Comparison of ENCODE assay signal across 18 cellular contexts in the genomic region with DNA sequence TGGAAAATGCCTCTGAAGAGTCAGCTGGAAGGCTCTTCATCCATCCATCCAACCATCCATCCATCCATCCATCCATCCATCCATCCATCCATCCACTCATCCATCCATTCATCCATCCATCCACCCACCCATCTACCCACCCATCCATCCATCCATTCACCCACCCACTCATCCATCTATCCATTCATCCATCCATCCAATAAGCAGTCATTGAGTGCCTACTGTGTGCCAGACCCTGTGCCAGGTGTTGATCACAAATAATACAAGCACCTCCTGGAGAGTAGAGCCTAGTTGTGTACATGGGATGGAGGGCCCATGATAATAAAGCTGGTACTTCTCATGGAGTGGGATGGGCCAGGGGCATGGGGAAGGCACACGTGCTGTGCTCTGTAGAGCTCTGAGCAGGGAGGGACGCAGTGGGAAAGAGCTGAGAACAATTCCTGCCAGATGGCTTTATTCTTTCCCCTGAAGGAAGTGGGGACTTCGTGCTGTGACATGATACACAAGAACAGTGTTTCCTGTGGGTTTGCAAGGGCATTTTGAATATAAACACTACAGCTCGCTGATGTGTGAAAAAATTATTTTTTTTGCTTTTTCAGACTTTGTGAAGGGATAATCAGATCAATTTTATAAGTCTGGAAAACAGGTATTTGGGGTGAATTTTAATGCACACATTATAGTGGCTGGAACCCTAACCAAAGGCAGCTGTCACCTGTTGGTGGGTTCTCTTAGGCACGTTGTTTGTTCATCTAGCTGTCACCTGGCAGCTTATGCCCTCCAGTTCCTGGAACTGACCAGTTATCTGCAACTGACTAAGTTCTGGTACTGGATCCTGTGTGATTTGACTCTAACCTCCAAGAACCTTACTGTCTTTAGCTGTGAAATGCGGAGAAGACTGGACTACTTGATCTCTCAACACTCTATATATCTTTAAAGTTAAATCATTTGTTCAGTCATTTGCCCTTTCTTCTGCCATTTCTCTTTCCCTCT.
DNase-seq lines count a peak whose midpoint lies in the region; ATAC-seq, FAIRE-seq and TF ChIP-seq lines count a peak whose summit lies in the region.
"Had no signal": no experiment of that assay in that cellular context is flagged by ENCODE, and none has a peak within 500 bp of the region (broad histone marks: within the 10 kb centered on the region; RNA-seq: fewer than 3 reads in every experiment).

No MANE protein-coding gene starts in this region.

- ATAC-seq in memory B cell (ENCODE audit: low read depth) (peak; percentile 41), body of pancreas (no peak)
- ATAC-seq: right cardiac atrium had no signal

- peak overlapping the region; percentile 68 for H3K4me3 Mint-ChIP-seq in memory B cell
- H3K4me3 Mint-ChIP-seq: neural progenitor cell had no signal

- H3K9ac ChIP-seq in smooth muscle cell (ENCODE audit: low read depth) = no peak overlapping the region
- H3K9ac ChIP-seq: neural progenitor cell had no signal

- H2AFZ ChIP-seq in smooth muscle cell (ENCODE audit: low read depth) = no peak overlapping the region
- H2AFZ ChIP-seq: neural progenitor cell had no signal

- H3K4me1 ChIP-seq in body of pancreas (no peaks in the 10 kb centered on the region), uterus (no peaks in the 10 kb centered on the region), smooth muscle cell (ENCODE audit: low read depth) (peaks cover 7% of the 10 kb centered on the region)
- H3K4me1 ChIP-seq: HAP-1, SJCRH30 had no signal

- TF ChIP-seq POLR2A in GM12891 (IDR thresholded peaks at IDR 0.05; ENCODE audit: low read depth, low read length) (no peak), body of pancreas (IDR thresholded peaks at IDR 0.05) (no peak), uterus (IDR thresholded peaks at IDR 0.05) (no peak)

- H3K9me3 ChIP-seq in body of pancreas (no peaks in the 10 kb centered on the region), uterus (no peaks in the 10 kb centered on the region), smooth muscle cell (replicated peaks; ENCODE audit: low read depth) (no peaks in the 10 kb centered on the region)
- H3K9me3 ChIP-seq: HAP-1, SJCRH30 had no signal

- intact Hi-C loops in body of pancreas (cut with DNase I) = no loop called here
- intact Hi-C loops in uterus (cut with DNase I; ENCODE audit: low total_unique reads) = no loop called here

- no peaks in the 10 kb centered on the region for H4K20me1 ChIP-seq in smooth muscle cell (ENCODE audit: low read depth)

- H3K79me2 ChIP-seq in smooth muscle cell (ENCODE audit: low read depth) = no peaks in the 10 kb centered on the region

- no peak for TF ChIP-seq CTCF in body of pancreas (IDR thresholded peaks at IDR 0.05)
- TF ChIP-seq CTCF in uterus (IDR thresholded peaks at IDR 0.05) = no peak
- TF ChIP-seq CTCF in smooth muscle cell (IDR thresholded peaks at IDR 0.05; ENCODE audit: borderline replicate concordance, insufficient read depth, poor library complexity, severe bottlenecking) = no peak

- no peak overlapping the region for H3K4me2 ChIP-seq in smooth muscle cell
- H3K4me2 ChIP-seq: neural progenitor cell had no signal

- H3K27ac ChIP-seq in body of pancreas (no peak overlapping the region), uterus (no peak overlapping the region), smooth muscle cell (ENCODE audit: low read depth) (no peak overlapping the region)
- H3K27ac ChIP-seq: neural progenitor cell, SJCRH30, VCaP had no signal

- peaks cover 43% of the 10 kb centered on the region for H3K36me3 Mint-ChIP-seq in memory B cell
- H3K36me3 Mint-ChIP-seq: neural progenitor cell had no signal

- no peaks in the 10 kb centered on the region for H3K27me3 ChIP-seq in body of pancreas
- no peaks in the 10 kb centered on the region for H3K27me3 ChIP-seq in uterus
- peaks cover 7% of the 10 kb centered on the region for H3K27me3 ChIP-seq in smooth muscle cell (ENCODE audit: low read depth)
- H3K27me3 ChIP-seq: neural progenitor cell, SJCRH30 had no signal

- no peaks in the 10 kb centered on the region for H3K9me3 Mint-ChIP-seq in memory B cell
- H3K9me3 Mint-ChIP-seq: neural progenitor cell had no signal

- H3K4me3 ChIP-seq in body of pancreas = no peak overlapping the region
- no peak overlapping the region for H3K4me3 ChIP-seq in uterus
- H3K4me3 ChIP-seq in smooth muscle cell = no peak overlapping the region
- H3K4me3 ChIP-seq: HAP-1, lung, neural progenitor cell, SJCRH30 had no signal

- H3K27ac Mint-ChIP-seq in memory B cell = peak overlapping the region; percentile 70
- H3K27ac Mint-ChIP-seq: neural progenitor cell had no signal

- no peaks in the 10 kb centered on the region for H3F3A ChIP-seq in smooth muscle cell (ENCODE audit: low read depth)

- no peaks in the 10 kb centered on the region for H3K36me3 ChIP-seq in body of pancreas (replicated peaks in 1 of 2; ENCODE audit: insufficient read depth in 1 of 2, low read depth in 2 of 2)
- no peaks in the 10 kb centered on the region for H3K36me3 ChIP-seq in uterus
- H3K36me3 ChIP-seq in smooth muscle cell (ENCODE audit: low read depth) = no peaks in the 10 kb centered on the region
- H3K36me3 ChIP-seq: HAP-1, neural progenitor cell, SJCRH30 had no signal

- DNase-seq in NCI-H748 (lab: John Stamatoyannopoulos, UW; ENCODE audit: unreplicated experiment) = peak; percentile 37
- DNase-seq in NCI-H748 treated with DMSO at 0.1 percent for 48 hours (lab: John Stamatoyannopoulos, UW) = no peak
- no peak for DNase-seq in GM12891 (ENCODE audit: insufficient read length, low spot score)
- DNase-seq in UCSD-AML1 (lab: John Stamatoyannopoulos, UW; ENCODE audit: unreplicated experiment) = peak; percentile 71
- DNase-seq in memory B cell (ENCODE audit: low spot score in 2 of 2) = no peak
- no peak for DNase-seq in body of pancreas
- no peak for DNase-seq in uterus
- DNase-seq in smooth muscle cell (lab: John Stamatoyannopoulos, UW; ENCODE audit: unreplicated experiment) = no peak
- DNase-seq: Calu3; foreskin fibroblast; right cardiac atrium; SJCRH30; stimulated activated CD4-positive, alpha-beta T cell treated with anti-CD3 and anti-CD28 coated beads, Interleukin-4, amount 100 ng/mL, for 1 hour had no signal

- H3K4me1 Mint-ChIP-seq in memory B cell = peaks cover 62% of the 10 kb centered on the region

- H3K27me3 Mint-ChIP-seq in memory B cell = no peaks in the 10 kb centered on the region

- WGBS in body of pancreas, 2 donors = 41 to 54% methylated on average over 6 of the region's 6 CpGs
- WGBS in smooth muscle cell (ENCODE audit: low lambda C conversion rate) = 79% methylated on average over 6 of the region's 6 CpGs

- peak; percentile 58 for FAIRE-seq in GM12891 (lab: Jason Lieb, UNC)
- FAIRE-seq: urothelium cell line had no signal

TF ChIP-seq in GM12891, 5 proteins besides CTCF, POLR2A, EP300 and RAD21:
- no peak for TF ChIP-seq POLR2AphosphoS5 (IDR thresholded peaks at IDR 0.05; ENCODE audit: low read depth, low read length)
- peak; percentile 10; the same call in 1 of the 2 replicates for TF ChIP-seq SPI1 (IDR thresholded peaks at IDR 0.05; ENCODE audit: low read depth, low read length)
- TF ChIP-seq PAX5 (IDR thresholded peaks at IDR 0.05; ENCODE audit: insufficient read depth, low read length, severe bottlenecking) = no peak

Comparison
In these comparisons a context has a peak if more than half of its experiments do, and no peak if none do; other contexts are left out.
1. DNase-seq: peak in NCI-H748 (single experiment) and UCSD-AML1 (single experiment); none in NCI-H748 treated with DMSO at 0.1 percent for 48 hours (single experiment), GM12891 (single experiment), memory B cell (0 of 2), body of pancreas (0 of 4), uterus (0 of 2) and smooth muscle cell (single experiment).